In the genomic region with DNA sequence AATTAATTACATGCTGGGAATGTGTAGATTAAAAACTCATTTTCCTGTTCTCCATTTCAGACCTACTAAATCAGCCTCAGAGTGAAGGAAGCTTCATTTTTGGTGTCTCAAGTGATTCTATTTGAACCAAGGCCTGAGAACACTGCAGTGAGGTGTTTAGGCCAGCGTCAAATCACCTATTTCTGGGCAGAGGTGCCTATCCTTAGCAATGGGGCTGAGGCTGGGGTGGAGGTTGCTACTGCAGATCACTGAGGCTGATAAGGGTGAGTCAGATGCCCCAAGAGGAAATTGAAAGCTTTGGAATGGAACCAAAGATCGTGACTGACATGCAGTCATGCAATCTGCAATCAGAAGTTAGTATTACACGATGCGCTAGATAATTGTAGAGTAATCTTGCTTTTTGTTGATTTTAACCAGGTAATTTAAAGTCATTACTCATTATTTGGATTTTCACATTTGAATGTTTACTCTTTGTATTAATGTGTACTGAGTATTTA, we compare ENCODE assay signal across 8 cellular contexts. TPM values are rescaled to one million over a fixed set of nuclear protein-coding genes. Genes with fewer than 3 reads are reported as not detected.
DNase-seq lines count a peak whose midpoint lies in the region; ATAC-seq and TF ChIP-seq lines count a peak whose summit lies in the region.

No MANE protein-coding gene starts in this region.

- no peaks in the 10 kb centered on the region for H3K9me3 ChIP-seq in heart left ventricle

- intact Hi-C loops in heart left ventricle (cut with DNase I) = loop anchor here (2.0 to 10.0 kb wide), 6 partner anchors 67 to 655 kb away; a partner anchor contains a TSS

- H3K4me3 ChIP-seq in HL-60 (replicated peaks; ENCODE audit: insufficient read depth, low read length) (no peak overlapping the region), heart left ventricle (no peak overlapping the region)

- 28 to 43% (median 38%) methylated on average over 4 of the region's 4 CpGs for WGBS in heart left ventricle, 4 donors

- H3K36me3 ChIP-seq in heart left ventricle = no peaks in the 10 kb centered on the region

- peak overlapping the region; percentile 31; the same call in 1 of the 2 replicates for H3K27ac ChIP-seq in HL-60 (replicated peaks)
- peak overlapping the region; percentile 52 to 88 (median 80) for H3K27ac ChIP-seq in heart left ventricle

- TF ChIP-seq CTCF in HL-60 (IDR thresholded peaks at IDR 0.05; ENCODE audit: insufficient read depth, low read length) (no peak), heart left ventricle (IDR thresholded peaks at IDR 0.05) (no peak)

- TF ChIP-seq POLR2A in heart left ventricle (IDR thresholded peaks at IDR 0.05) = peak in 1 of 2 donors; percentile 3

- ATAC-seq in heart left ventricle (peak; percentile 6 to 35 (median 20)), HG03469 (IDR thresholded peaks at IDR 0.05; ENCODE audit: unreplicated experiment) (no peak), HG02763 (IDR thresholded peaks at IDR 0.05; ENCODE audit: unreplicated experiment) (no peak), GM21529 (IDR thresholded peaks at IDR 0.05; ENCODE audit: unreplicated experiment) (no peak)

- peak; percentile 40 to 68 for DNase-seq in HL-60 (ENCODE audit: low read depth in 1 of 2, low spot score in 1 of 2)
- peak; percentile 76 for DNase-seq in SHP77 (lab: John Stamatoyannopoulos, UW)
- peak; percentile 47 for DNase-seq in activated T-helper 9 cell treated with anti-CD3 and anti-CD28 coated beads, Interleukin-2, amount 50 U/mL, for 16 hours (ENCODE audit: low read depth)
- DNase-seq in heart left ventricle = no peak
- peak; percentile 78 for DNase-seq in stimulated activated CD4-positive, alpha-beta T cell treated with anti-CD3 and anti-CD28 coated beads, Interleukin-1b, Interleukin-23, amount 100 ng/mL, for 48 hours

- peaks cover 5 to 35% (median 18%) of the 10 kb centered on the region in 12 donors for H3K4me1 ChIP-seq in heart left ventricle

- H3K27me3 ChIP-seq in HL-60 (ENCODE audit: insufficient read depth, poor library complexity, severe bottlenecking) (no peaks in the 10 kb centered on the region), heart left ventricle (no peaks in the 10 kb centered on the region)

RNA-seq across cellular contexts. Expression of a gene that starts 4.4 kb away (rescaled TPM):
- 100 to 1,000 TPM in 4 of 9 donors, 10 to 100 TPM in 5; 66.1 to 384 (median 90.8) TPM for total RNA-seq in heart left ventricle
- polyA plus RNA-seq in heart left ventricle = 100 to 1,000 TPM in 1 of 2 donors, 10 to 100 TPM in 1; 26.6 to 206 TPM

Comparison
In these comparisons a context has a peak if more than half of its experiments do, and no peak if none do; other contexts are left out.
1. DNase-seq: peak in HL-60 (2 of 2), SHP77 (2 of 2), activated T-helper 9 cell treated with anti-CD3 and anti-CD28 coated beads, Interleukin-2, amount 50 U/mL, for 16 hours (single experiment) and stimulated activated CD4-positive, alpha-beta T cell treated with anti-CD3 and anti-CD28 coated beads, Interleukin-1b, Interleukin-23, amount 100 ng/mL, for 48 hours (single experiment); none in heart left ventricle (0 of 5).
2. ATAC-seq: peak in heart left ventricle (4 of 4); none in HG03469 (single experiment), HG02763 (single experiment) and GM21529 (single experiment).